1 cellular context compared by ENCODE assay signal in genomic region chr1:26482921-26483320, GRCh38.
TF ChIP-seq lines count a peak whose summit lies in the region.

No MANE protein-coding gene starts in this region.

TF ChIP-seq in K562, 482 proteins besides CTCF, POLR2A, EP300 and RAD21:
- TF ChIP-seq JUND (IDR thresholded peaks at IDR 0.05; ENCODE audit: borderline replicate concordance, low read depth, low read length) (peak; percentile 20; the same call in 1 of the 2 replicates), JUND (tag; IDR thresholded peaks at IDR 0.05; ENCODE audit: borderline replicate concordance, low read depth, low read length) (no peak), ATF7 (IDR thresholded peaks at IDR 0.05) (peak; percentile 48), POLR3A (IDR thresholded peaks at IDR 0.05; ENCODE audit: borderline replicate concordance, extremely low read depth, insufficient read depth, insufficient read length) (no peak), ZNF384 (IDR thresholded peaks at IDR 0.05; ENCODE audit: low read depth, low read length) (no peak), LARP7 (IDR thresholded peaks at IDR 0.05) (no peak), ATF3 (IDR thresholded peaks at IDR 0.05) (peak; percentile 78), ATF3 (CRISPR knock-in tag; conservative IDR thresholded peaks at IDR 0.05) (no peak)
